22 cellular contexts compared by ENCODE assay signal in the genomic region with DNA sequence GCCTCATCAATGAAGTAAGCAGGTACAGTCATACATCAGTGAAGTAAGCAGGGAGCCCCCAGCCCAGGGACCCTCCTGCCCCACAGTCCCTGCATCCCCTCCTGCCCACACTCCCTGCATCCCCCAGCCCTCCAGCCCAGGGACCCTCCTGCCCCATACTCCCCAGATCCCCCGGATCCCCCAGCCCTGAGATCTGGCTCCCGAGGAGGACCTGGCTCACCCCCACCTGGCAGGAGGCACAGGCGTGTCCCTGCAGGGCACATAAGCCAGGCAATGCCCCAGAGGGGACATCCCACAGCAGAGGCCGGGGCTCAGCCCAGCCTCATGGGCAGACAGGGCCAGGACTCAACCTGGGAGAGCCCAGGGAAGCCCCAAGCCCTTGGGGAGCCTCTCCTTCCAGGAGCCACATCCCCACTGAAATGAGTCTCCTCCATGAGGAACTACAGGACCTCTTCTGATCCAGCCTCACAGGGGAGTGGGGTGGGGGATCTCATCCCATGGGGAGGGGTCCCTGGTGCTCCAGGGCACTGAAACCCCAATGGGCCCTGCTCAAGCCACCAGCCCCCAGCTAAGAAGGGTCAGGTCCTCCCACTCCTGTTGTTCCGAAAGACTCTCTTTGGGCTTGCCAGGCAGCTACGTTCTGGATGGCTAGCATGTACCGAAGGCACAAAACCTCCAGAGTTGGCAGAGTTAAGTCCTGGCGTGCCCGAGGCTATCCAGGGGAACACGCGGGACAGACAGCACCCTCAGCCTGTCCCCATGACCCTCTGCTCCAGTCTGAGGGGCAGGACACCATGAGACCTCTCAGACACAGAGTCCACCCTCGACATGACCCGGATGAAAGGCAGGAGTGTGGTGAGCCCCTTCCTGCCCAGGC.
"Had no signal": no experiment of that assay in that cellular context is flagged by ENCODE, and none has a peak within 500 bp of the region (broad histone marks: within the 10 kb centered on the region; RNA-seq: fewer than 3 reads in every experiment).

No MANE protein-coding gene starts in this region.

- H3K27ac Mint-ChIP-seq: activated CD4-positive, alpha-beta T cell treated with anti-CD3 and anti-CD28 coated beads, Interleukin-2, amount 10 ng/mL, durations not matched to agents 7 days and 5 days; activated CD8-positive, alpha-beta memory T cell treated with anti-CD3 and anti-CD28 coated beads, Interleukin-2, amount 10 ng/mL, durations not matched to agents 7 days and 5 days; activated CD8-positive, alpha-beta T cell treated with anti-CD3 and anti-CD28 coated beads for 36 hours; nephron progenitor cell; stimulated activated memory B cell treated with anti-CD40 and anti-IgM and Interleukin-4, amounts not matched to agents 10 μg/mL and 1 μg/mL and 100 μg/mL, for 72 hours had no signal

- H3K27me3 ChIP-seq: breast epithelium, right lobe of liver, upper lobe of left lung had no signal

- H3K4me3 ChIP-seq: breast epithelium, coronary artery, gastroesophageal sphincter, mucosa of descending colon, right lobe of liver, skin epidermis, thoracic aorta, upper lobe of left lung had no signal

- ATAC-seq: activated CD8-positive, alpha-beta memory T cell treated with anti-CD3 and anti-CD28 coated beads, Interleukin-2, amount 10 ng/mL, durations not matched to agents 7 days and 5 days; activated CD8-positive, alpha-beta T cell treated with anti-CD3 and anti-CD28 coated beads for 36 hours; activated naive CD4-positive, alpha-beta T cell treated with anti-CD3 and anti-CD28 coated beads, Interleukin-2, amount 50 U/mL, for 72 hours; gastroesophageal sphincter; left colon; mucosa of descending colon; right lobe of liver; stimulated activated memory B cell treated with anti-CD40 and anti-IgM and Interleukin-4, amounts not matched to agents 10 μg/mL and 1 μg/mL and 100 μg/mL, for 72 hours had no signal

- DNase-seq: activated CD4-positive, alpha-beta T cell treated with anti-CD3 and anti-CD28 coated beads, Interleukin-2, amount 10 ng/mL, durations not matched to agents 7 days and 5 days; activated CD8-positive, alpha-beta memory T cell treated with anti-CD3 and anti-CD28 coated beads, Interleukin-2, amount 10 ng/mL, durations not matched to agents 7 days and 5 days; activated CD8-positive, alpha-beta T cell treated with anti-CD3 and anti-CD28 coated beads for 36 hours; activated gamma-delta T cell treated with Interleukin-2 at 50 U/mL for 16 hours; activated T-cell treated with anti-CD3 and anti-CD28 coated beads for 4 hours; islet precursor cell; left colon; mesenchymal stem cell; mucosa of descending colon; nephron progenitor cell; nucleus accumbens; stimulated activated CD4-positive, alpha-beta T cell treated with anti-CD3 and anti-CD28 coated beads, Interleukin-2, amount 100 ng/mL, for 24 hours had no signal

- H3K27ac ChIP-seq: breast epithelium, coronary artery, epithelial cell of prostate, gastroesophageal sphincter, right lobe of liver, skin epidermis, thoracic aorta, upper lobe of left lung had no signal

- H3K36me3 Mint-ChIP-seq: activated CD8-positive, alpha-beta memory T cell treated with anti-CD3 and anti-CD28 coated beads, Interleukin-2, amount 10 ng/mL, durations not matched to agents 7 days and 5 days; activated naive CD4-positive, alpha-beta T cell treated with anti-CD3 and anti-CD28 coated beads, Interleukin-2, amount 50 U/mL, for 72 hours; stimulated activated memory B cell treated with anti-CD40 and anti-IgM and Interleukin-4, amounts not matched to agents 10 μg/mL and 1 μg/mL and 100 μg/mL, for 72 hours had no signal

- H3K9me3 ChIP-seq: breast epithelium, gastroesophageal sphincter, mucosa of descending colon, right lobe of liver, thoracic aorta, upper lobe of left lung had no signal

- H3K4me1 Mint-ChIP-seq: activated CD4-positive, alpha-beta T cell treated with anti-CD3 and anti-CD28 coated beads, Interleukin-2, amount 10 ng/mL, durations not matched to agents 7 days and 5 days; nephron progenitor cell had no signal

- H3K9me3 Mint-ChIP-seq: activated CD4-positive, alpha-beta T cell treated with anti-CD3 and anti-CD28 coated beads, Interleukin-2, amount 10 ng/mL, durations not matched to agents 7 days and 5 days; activated CD8-positive, alpha-beta T cell treated with anti-CD3 and anti-CD28 coated beads for 36 hours; activated naive CD4-positive, alpha-beta T cell treated with anti-CD3 and anti-CD28 coated beads, Interleukin-2, amount 50 U/mL, for 72 hours; stimulated activated memory B cell treated with anti-CD40 and anti-IgM and Interleukin-4, amounts not matched to agents 10 μg/mL and 1 μg/mL and 100 μg/mL, for 72 hours had no signal

- H3K36me3 ChIP-seq: breast epithelium, gastroesophageal sphincter, right lobe of liver, thoracic aorta, upper lobe of left lung had no signal

- H3K27me3 Mint-ChIP-seq: activated CD4-positive, alpha-beta T cell treated with anti-CD3 and anti-CD28 coated beads, Interleukin-2, amount 10 ng/mL, durations not matched to agents 7 days and 5 days; activated CD8-positive, alpha-beta T cell treated with anti-CD3 and anti-CD28 coated beads for 36 hours had no signal

- H3K4me3 Mint-ChIP-seq: activated CD4-positive, alpha-beta T cell treated with anti-CD3 and anti-CD28 coated beads, Interleukin-2, amount 10 ng/mL, durations not matched to agents 7 days and 5 days; activated CD8-positive, alpha-beta memory T cell treated with anti-CD3 and anti-CD28 coated beads, Interleukin-2, amount 10 ng/mL, durations not matched to agents 7 days and 5 days; activated CD8-positive, alpha-beta T cell treated with anti-CD3 and anti-CD28 coated beads for 36 hours; nephron progenitor cell; stimulated activated memory B cell treated with anti-CD40 and anti-IgM and Interleukin-4, amounts not matched to agents 10 μg/mL and 1 μg/mL and 100 μg/mL, for 72 hours had no signal

- H3K4me1 ChIP-seq: breast epithelium, gastroesophageal sphincter, right lobe of liver, upper lobe of left lung had no signal
